In the genomic region with DNA sequence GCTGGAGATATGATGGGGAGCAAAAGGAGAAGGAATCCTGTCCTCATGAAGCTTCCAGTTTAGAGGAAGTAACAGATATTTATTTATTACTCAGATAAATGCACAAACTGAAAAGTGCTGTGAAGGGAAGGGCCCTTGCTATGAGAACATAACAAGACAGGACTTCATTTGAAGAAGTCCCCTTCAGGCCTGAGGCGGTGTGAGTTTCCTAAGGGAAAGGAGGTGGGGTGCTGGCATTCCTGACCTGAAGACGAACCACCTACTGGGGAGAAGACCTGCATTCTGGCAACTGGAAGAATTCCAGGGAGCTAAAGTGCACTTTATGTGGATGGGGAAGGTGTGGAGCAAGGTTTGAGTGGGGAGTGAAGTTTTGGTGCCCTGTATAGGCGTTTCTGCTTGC, we compare ENCODE assay signal across 18 cellular contexts. TPM values are rescaled to one million over a fixed set of nuclear protein-coding genes. Genes with fewer than 3 reads are reported as not detected.
DNase-seq lines count a peak whose midpoint lies in the region; TF ChIP-seq lines count a peak whose summit lies in the region.
"Had no signal": no experiment of that assay in that cellular context is flagged by ENCODE, and none has a peak within 500 bp of the region (broad histone marks: within the 10 kb centered on the region; RNA-seq: fewer than 3 reads in every experiment).

No MANE protein-coding gene starts in this region.

- H2BK20ac ChIP-seq in H9 (ENCODE audit: low read depth, low read length, poor library complexity, severe bottlenecking) = no peak overlapping the region

- no peaks in the 10 kb centered on the region for H3K36me3 Mint-ChIP-seq in H9 (ENCODE audit: insufficient read depth in 1 of 3, low read depth in 3 of 3)
- no peaks in the 10 kb centered on the region for H3K36me3 Mint-ChIP-seq in activated CD4-positive, alpha-beta T cell treated with anti-CD3 and anti-CD28 coated beads, Interleukin-2, amount 10 ng/mL, durations not matched to agents 24 days and 14 days (ENCODE audit: low read depth)
- H3K36me3 Mint-ChIP-seq: CD8-positive, alpha-beta T cell; IgD-negative memory B cell had no signal

- H2BK12ac ChIP-seq in H9 (ENCODE audit: insufficient read length, low read depth, low read length) = no peak overlapping the region

- no peaks in the 10 kb centered on the region for H4K20me1 ChIP-seq in H9 (ENCODE audit: control insufficient read depth, insufficient read depth, insufficient read length)
- H4K20me1 ChIP-seq in osteoblast (ENCODE audit: insufficient read depth, low read length) = no peaks in the 10 kb centered on the region
- H4K20me1 ChIP-seq: BLaER1 treated with 17β-estradiol and CSF1 and Interleukin-3, amounts not matched to agents 10 nM and 100 nM had no signal

- no peak overlapping the region for H4K5ac ChIP-seq in H9 (ENCODE audit: insufficient read length, low read depth, low read length)

- H3K4me1 ChIP-seq in H9 (ENCODE audit: insufficient read depth, low read length) (no peaks in the 10 kb centered on the region), esophagus muscularis mucosa (peaks cover 19 to 43% (median 35%) of the 10 kb centered on the region in 4 donors), osteoblast (ENCODE audit: insufficient read depth, low read length) (no peaks in the 10 kb centered on the region)
- H3K4me1 ChIP-seq: BLaER1 treated with 17β-estradiol and CSF1 and Interleukin-3, amounts not matched to agents 10 nM and 100 nM had no signal

- H3K79me1 ChIP-seq in H9 (ENCODE audit: insufficient read depth, low read depth, low read length, poor library complexity, severe bottlenecking) = no peaks in the 10 kb centered on the region

- TF ChIP-seq CTCF in H9 (conservative IDR thresholded peaks at IDR 0.05) = no peak
- no peak for TF ChIP-seq CTCF in esophagus muscularis mucosa (IDR thresholded peaks at IDR 0.05)
- TF ChIP-seq CTCF in osteoblast (IDR thresholded peaks at IDR 0.05; ENCODE audit: extremely low read depth, low read depth, low read length) = no peak

- H3K4me1 Mint-ChIP-seq in H9 = peaks cover 12 to 20% of the 10 kb centered on the region in 2 experiments
- H3K4me1 Mint-ChIP-seq in activated CD4-positive, alpha-beta T cell treated with anti-CD3 and anti-CD28 coated beads, Interleukin-2, amount 10 ng/mL, durations not matched to agents 24 days and 14 days = no peaks in the 10 kb centered on the region
- H3K4me1 Mint-ChIP-seq: B cell, IgD-negative memory B cell had no signal

- no peak overlapping the region for H3K4me3 ChIP-seq in esophagus muscularis mucosa
- H3K4me3 ChIP-seq in osteoblast (ENCODE audit: insufficient read depth, low read length) = no peak overlapping the region
- H3K4me3 ChIP-seq: BLaER1 treated with 17β-estradiol and CSF1 and Interleukin-3, amounts not matched to agents 10 nM and 100 nM; GM23248; HAP-1 had no signal

- H3K36me3 ChIP-seq in esophagus muscularis mucosa (no peaks in the 10 kb centered on the region), osteoblast (ENCODE audit: insufficient read depth, low read length) (no peaks in the 10 kb centered on the region)
- H3K36me3 ChIP-seq: BLaER1 treated with 17β-estradiol and CSF1 and Interleukin-3, amounts not matched to agents 10 nM and 100 nM; HAP-1 had no signal

- H3K4me2 ChIP-seq in H9 (ENCODE audit: insufficient read depth, insufficient read length, low read length) = no peak overlapping the region
- no peak overlapping the region for H3K4me2 ChIP-seq in osteoblast (ENCODE audit: insufficient read depth, low read length)
- H3K4me2 ChIP-seq: BLaER1 treated with 17β-estradiol and CSF1 and Interleukin-3, amounts not matched to agents 10 nM and 100 nM had no signal

- no peak overlapping the region for H3K4me3 Mint-ChIP-seq in H9
- no peak overlapping the region for H3K4me3 Mint-ChIP-seq in activated CD4-positive, alpha-beta T cell treated with anti-CD3 and anti-CD28 coated beads, Interleukin-2, amount 10 ng/mL, durations not matched to agents 24 days and 14 days
- H3K4me3 Mint-ChIP-seq: B cell; CD8-positive, alpha-beta T cell; IgD-negative memory B cell had no signal

- no peaks in the 10 kb centered on the region for H3K9me3 Mint-ChIP-seq in H9
- H3K9me3 Mint-ChIP-seq in activated CD4-positive, alpha-beta T cell treated with anti-CD3 and anti-CD28 coated beads, Interleukin-2, amount 10 ng/mL, durations not matched to agents 24 days and 14 days = no peaks in the 10 kb centered on the region
- H3K9me3 Mint-ChIP-seq: CD8-positive, alpha-beta T cell; IgD-negative memory B cell had no signal

- no peaks in the 10 kb centered on the region for H3K9me3 ChIP-seq in H9 (ENCODE audit: control insufficient read depth, low read depth, low read length)
- no peaks in the 10 kb centered on the region for H3K9me3 ChIP-seq in esophagus muscularis mucosa
- H3K9me3 ChIP-seq in osteoblast (ENCODE audit: low read depth, low read length) = no peaks in the 10 kb centered on the region
- H3K9me3 ChIP-seq: BLaER1 treated with 17β-estradiol and CSF1 and Interleukin-3, amounts not matched to agents 10 nM and 100 nM; HAP-1 had no signal

- H4K91ac ChIP-seq in H9 (ENCODE audit: insufficient read length, low read depth, low read length) = no peak overlapping the region

- no peaks in the 10 kb centered on the region for H3K27me3 Mint-ChIP-seq in H9 (ENCODE audit: low read depth)
- peaks cover 10% of the 10 kb centered on the region for H3K27me3 Mint-ChIP-seq in activated CD4-positive, alpha-beta T cell treated with anti-CD3 and anti-CD28 coated beads, Interleukin-2, amount 10 ng/mL, durations not matched to agents 24 days and 14 days
- H3K27me3 Mint-ChIP-seq: IgD-negative memory B cell had no signal

- H2BK15ac ChIP-seq in H9 (ENCODE audit: low read depth, low read length) = no peak overlapping the region

- no peak overlapping the region for H3K27ac ChIP-seq in H9 (ENCODE audit: insufficient read length, low read depth, low read length)
- H3K27ac ChIP-seq in esophagus muscularis mucosa (replicated peaks in 1 of 4) = no peak overlapping the region
- H3K27ac ChIP-seq in osteoblast (ENCODE audit: low read depth, low read length) = no peak overlapping the region
- H3K27ac ChIP-seq: BLaER1 treated with 17β-estradiol and CSF1 and Interleukin-3, amounts not matched to agents 10 nM and 100 nM; GM23248 had no signal

- H3K18ac ChIP-seq in H9 (ENCODE audit: insufficient read length, low read depth, low read length) = no peak overlapping the region

- H4K8ac ChIP-seq in H9 (replicated peaks; ENCODE audit: insufficient read length, low read depth, low read length) = no peak overlapping the region

- H3K27me3 ChIP-seq in H9 (ENCODE audit: insufficient read depth, low read length) (no peaks in the 10 kb centered on the region), esophagus muscularis mucosa (no peaks in the 10 kb centered on the region), osteoblast (ENCODE audit: insufficient read depth, low read length) (peaks cover 5% of the 10 kb centered on the region)
- H3K27me3 ChIP-seq: BLaER1 treated with 17β-estradiol and CSF1 and Interleukin-3, amounts not matched to agents 10 nM and 100 nM had no signal

- no peak overlapping the region for H3K4ac ChIP-seq in H9 (ENCODE audit: low read depth, low read length)

- H3K79me2 ChIP-seq in H9 (ENCODE audit: insufficient read depth, low read length) (no peaks in the 10 kb centered on the region), osteoblast (ENCODE audit: insufficient read depth, low read length) (no peaks in the 10 kb centered on the region)

- no peak for TF ChIP-seq EP300 in esophagus muscularis mucosa (IDR thresholded peaks at IDR 0.05)

- H3K23ac ChIP-seq in H9 (ENCODE audit: insufficient read length, low read depth, low read length) = no peak overlapping the region

- H3K56ac ChIP-seq in H9 (ENCODE audit: insufficient read length, low read depth, low read length) = no peak overlapping the region

- no peak overlapping the region for H2BK120ac ChIP-seq in H9 (ENCODE audit: low read depth, low read length, poor library complexity, severe bottlenecking)

- no peak overlapping the region for H2AK5ac ChIP-seq in H9 (ENCODE audit: insufficient read length, low read length)

- no peak overlapping the region for H3K14ac ChIP-seq in H9 (ENCODE audit: insufficient read depth, low read length)

- WGBS in H9 (ENCODE audit: extremely low coverage, insufficient read length, low lambda C conversion rate) = no CpG with 5 or more reads among the region's 3 CpGs
- WGBS in esophagus muscularis mucosa = 94% methylated on average over 3 of the region's 3 CpGs

- no peak overlapping the region for H3K9ac ChIP-seq in H9 (ENCODE audit: extremely low read depth, insufficient read length, low read length)
- H3K9ac ChIP-seq: BLaER1 treated with 17β-estradiol and CSF1 and Interleukin-3, amounts not matched to agents 10 nM and 100 nM; GM23248 had no signal

- no peaks in the 10 kb centered on the region for H3K23me2 ChIP-seq in H9 (ENCODE audit: insufficient read length, low read depth, low read length, poor library complexity, severe bottlenecking)

- intact Hi-C loops in esophagus muscularis mucosa (cut with DNase I) = loop anchor here (10.0 kb wide), 2 partner anchors 90 to 670 kb away; no protein-coding TSS in a partner anchor
- intact Hi-C loops in activated CD4-positive, alpha-beta T cell treated with anti-CD3 and anti-CD28 coated beads, Interleukin-2, amount 10 ng/mL, durations not matched to agents 24 days and 14 days (cut with micrococcal nuclease) = no loop called here

- no peak overlapping the region for H2BK5ac ChIP-seq in H9 (ENCODE audit: insufficient read length, low read length)

- no peak for TF ChIP-seq POLR2A in esophagus muscularis mucosa (IDR thresholded peaks at IDR 0.05; ENCODE audit: low read depth)

- no peak overlapping the region for H3T11ph ChIP-seq in H9 (ENCODE audit: low read length)

- DNase-seq in ELF-1 (ENCODE audit: low read depth, low spot score) (peak; percentile 49), H9 (no peak), esophagus muscularis mucosa (ENCODE audit: extremely low spot score) (peak; percentile 66), osteoblast (ENCODE audit: insufficient read length, low spot score, missing footprints) (peak; percentile 27), ecto neural progenitor cell (ENCODE audit: low spot score) (no peak)
- DNase-seq in activated CD4-positive, alpha-beta T cell treated with anti-CD3 and anti-CD28 coated beads, Interleukin-2, amount 10 ng/mL, durations not matched to agents 24 days and 14 days = no peak
- no peak for DNase-seq in stimulated activated naive CD4-positive, alpha-beta T cell (lab: John Stamatoyannopoulos, UW)
- DNase-seq: Calu3; CD8-positive, alpha-beta T cell; DMS53; DND-41; EL; GM23248 had no signal

- H3K27ac Mint-ChIP-seq in H9 = peak overlapping the region; percentile 25 to 87 (median 44); a peak in 3 of 7 replicates
- H3K27ac Mint-ChIP-seq in activated CD4-positive, alpha-beta T cell treated with anti-CD3 and anti-CD28 coated beads, Interleukin-2, amount 10 ng/mL, durations not matched to agents 24 days and 14 days = no peak overlapping the region
- H3K27ac Mint-ChIP-seq: B cell; CD8-positive, alpha-beta T cell; IgD-negative memory B cell had no signal

- H2AFZ ChIP-seq in H9 (ENCODE audit: low read length) (no peak overlapping the region), osteoblast (ENCODE audit: low read length) (no peak overlapping the region)
- H2AFZ ChIP-seq: GM23248 had no signal

RNA-seq across cellular contexts. Expression of gene SPARCL1, which starts 15.9 kb away (rescaled TPM):
- total RNA-seq in H9 (2021) (0.17 and 0.68 TPM in 2 replicates), esophagus muscularis mucosa (1,000 to 10,000 TPM; 1,380 to 2,231 (median 1,856) TPM), osteoblast (under 0.01 TPM in 1 of 2 replicates, not detected in the other)
- not detected in 2 replicates for total RNA-seq in activated CD4-positive, alpha-beta T cell treated with anti-CD3 and anti-CD28 coated beads, Interleukin-2, amount 10 ng/mL, durations not matched to agents 24 days and 14 days
- total RNA-seq: A172; B cell; Calu3; CD8-positive, alpha-beta T cell; GM23248 had no signal

Comparison
In these comparisons a context has a peak if more than half of its experiments do, and no peak if none do; other contexts are left out.
1. DNase-seq: peak in ELF-1 (single experiment), esophagus muscularis mucosa (single experiment) and osteoblast (single experiment); none in H9 (single experiment), activated CD4-positive, alpha-beta T cell treated with anti-CD3 and anti-CD28 coated beads, Interleukin-2, amount 10 ng/mL, durations not matched to agents 24 days and 14 days (single experiment), ecto neural progenitor cell (single experiment) and stimulated activated naive CD4-positive, alpha-beta T cell (0 of 6).
2. RNA of gene SPARCL1, which starts 15.9 kb away (total RNA-seq): 1,380 to 2,231 TPM in esophagus muscularis mucosa; 0.17 to 0.68 TPM in H9, under 0.01 TPM in osteoblast and not detected in activated CD4-positive, alpha-beta T cell treated with anti-CD3 and anti-CD28 coated beads, Interleukin-2, amount 10 ng/mL, durations not matched to agents 24 days and 14 days; every median in the first group is over 100 times any median in the second.